In the genomic region with DNA sequence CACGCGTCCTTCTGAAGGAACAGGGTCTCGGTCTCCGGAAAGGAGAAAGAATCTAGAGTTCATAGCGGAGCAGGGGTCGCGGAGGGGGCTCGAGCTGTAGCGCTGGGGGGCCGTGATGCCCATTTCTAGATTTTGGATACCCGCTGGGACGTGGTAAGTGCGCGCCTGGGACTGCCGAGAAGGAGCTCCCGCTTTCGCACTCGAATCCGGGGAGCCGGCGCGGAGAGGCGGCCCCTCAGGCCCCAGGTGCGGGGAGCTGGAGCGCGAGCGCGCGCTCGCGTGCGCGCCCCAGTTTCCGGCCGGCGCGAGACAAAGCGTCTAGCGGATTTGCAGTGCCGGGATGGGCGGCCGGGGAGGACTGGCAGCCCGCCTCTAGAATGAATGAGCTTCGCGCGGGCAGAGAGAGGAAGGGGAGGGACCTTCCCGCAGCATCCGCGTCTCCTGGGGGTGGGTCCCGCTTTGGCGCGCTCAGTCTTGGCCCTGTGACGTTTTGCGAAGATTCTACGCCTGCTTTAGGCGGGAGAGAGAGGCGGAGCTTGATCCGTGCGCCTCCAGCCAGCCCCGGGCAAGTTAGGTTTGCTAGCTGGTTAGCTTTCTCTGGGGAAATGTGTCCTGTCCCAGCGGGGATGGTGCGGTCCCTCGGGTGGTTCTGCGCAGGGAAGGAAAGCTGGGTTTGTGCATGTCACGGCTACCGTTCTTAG, we compare ENCODE assay signal across 8 cellular contexts. TPM values are rescaled to one million over a fixed set of nuclear protein-coding genes. Genes with fewer than 3 reads are reported as not detected.
A peak's percentile ranks its signal among the peaks of the same experiment; 100 is the strongest.
DNase-seq lines count a peak whose midpoint lies in the region; TF ChIP-seq lines count a peak whose summit lies in the region.

No MANE protein-coding gene starts in this region.

- no peak overlapping the region for H2BK12ac ChIP-seq in H9 (ENCODE audit: insufficient read length, low read depth, low read length)

- peak; percentile 97 for DNase-seq in H9
- peak; percentile 96 for DNase-seq in M059J (ENCODE audit: low read depth)
- DNase-seq in SHP77 (lab: John Stamatoyannopoulos, UW) = peak; percentile 92 to 95
- peak; percentile 88 for DNase-seq in activated gamma-delta T cell (lab: John Stamatoyannopoulos, UW)
- peak; percentile 96 for DNase-seq in fibroblast of villous mesenchyme (ENCODE audit: low read depth)
- DNase-seq in neural progenitor cell (ENCODE audit: low spot score) = peak; percentile 98

- H2BK15ac ChIP-seq in H9 (ENCODE audit: low read depth, low read length) = no peak overlapping the region

- H2BK120ac ChIP-seq in H9 (ENCODE audit: low read depth, low read length, poor library complexity, severe bottlenecking) = no peak overlapping the region

- no peak overlapping the region for H4K8ac ChIP-seq in H9 (replicated peaks; ENCODE audit: insufficient read length, low read depth, low read length)

- H3K4me2 ChIP-seq in H9 (ENCODE audit: insufficient read depth, insufficient read length, low read length) (peak overlapping the region; percentile 88), neural progenitor cell (peak overlapping the region; percentile 88)

- WGBS in H9 (ENCODE audit: extremely low coverage, insufficient read length, low lambda C conversion rate) = no CpG with 5 or more reads among the region's 66 CpGs

- no peaks in the 10 kb centered on the region for H3K9me3 ChIP-seq in ES-I3 (ENCODE audit: control insufficient read depth, insufficient read depth, low read length)
- H3K9me3 ChIP-seq in H9 (ENCODE audit: control insufficient read depth, low read depth, low read length) = no peaks in the 10 kb centered on the region
- H3K9me3 ChIP-seq in neural progenitor cell (ENCODE audit: low read depth) = no peaks in the 10 kb centered on the region
- H3K9me3 ChIP-seq in stomach smooth muscle (ENCODE audit: control insufficient read depth in 2 of 2, low read length in 2 of 2) = no peaks in the 10 kb centered on the region

- H3K56ac ChIP-seq in H9 (ENCODE audit: insufficient read length, low read depth, low read length) = no peak overlapping the region

- H3K27me3 Mint-ChIP-seq in H9 (ENCODE audit: low read depth) = no peaks in the 10 kb centered on the region; the same call in 1 of the 2 replicates
- H3K27me3 Mint-ChIP-seq in neural progenitor cell (ENCODE audit: insufficient read depth, low read depth) = peaks cover 12% of the 10 kb centered on the region

- peaks cover 10% of the 10 kb centered on the region for H3K23me2 ChIP-seq in H9 (ENCODE audit: insufficient read length, low read depth, low read length, poor library complexity, severe bottlenecking)

- no peak overlapping the region for H2BK20ac ChIP-seq in H9 (ENCODE audit: low read depth, low read length, poor library complexity, severe bottlenecking)

- H4K20me1 ChIP-seq in H9 (ENCODE audit: control insufficient read depth, insufficient read depth, insufficient read length) = peaks cover 5% of the 10 kb centered on the region
- peaks cover 39% of the 10 kb centered on the region for H4K20me1 ChIP-seq in neural progenitor cell (ENCODE audit: low read depth)

- H2AFZ ChIP-seq in H9 (ENCODE audit: low read length) (no peak overlapping the region), neural progenitor cell (replicated peaks) (no peak overlapping the region)

- H2BK5ac ChIP-seq in H9 (ENCODE audit: insufficient read length, low read length) = no peak overlapping the region

- H3K79me1 ChIP-seq in H9 (ENCODE audit: insufficient read depth, low read depth, low read length, poor library complexity, severe bottlenecking) = no peaks in the 10 kb centered on the region

- H3K9me3 Mint-ChIP-seq in H9 (no peaks in the 10 kb centered on the region; a peak in 1 of 5 replicates), neural progenitor cell (peaks cover 14% of the 10 kb centered on the region)

- no peak overlapping the region; the same call in 1 of the 2 replicates for H3K4ac ChIP-seq in H9 (ENCODE audit: low read depth, low read length)

- H2AK5ac ChIP-seq in H9 (ENCODE audit: insufficient read length, low read length) = no peak overlapping the region

- TF ChIP-seq CTCF in H9 (conservative IDR thresholded peaks at IDR 0.05) (no peak), fibroblast of villous mesenchyme (IDR thresholded peaks at IDR 0.05; ENCODE audit: insufficient read depth, low read depth, low read length) (no peak), neural progenitor cell (IDR thresholded peaks at IDR 0.05) (no peak)

- H3K14ac ChIP-seq in H9 (ENCODE audit: insufficient read depth, low read length) = peak overlapping the region; percentile 98

- H4K91ac ChIP-seq in H9 (ENCODE audit: insufficient read length, low read depth, low read length) = peak overlapping the region; percentile 8

- H3K27ac ChIP-seq in H9 (ENCODE audit: insufficient read length, low read depth, low read length) (peak overlapping the region; percentile 15), neural progenitor cell (peak overlapping the region; percentile 90), stomach smooth muscle (ENCODE audit: low read length) (peak overlapping the region; percentile 31)

- no peak overlapping the region for H3K23ac ChIP-seq in H9 (ENCODE audit: insufficient read length, low read depth, low read length)

- peaks cover 36% of the 10 kb centered on the region for H3F3A ChIP-seq in neural progenitor cell (ENCODE audit: low read depth)

- H3K18ac ChIP-seq in H9 (ENCODE audit: insufficient read length, low read depth, low read length) = peak overlapping the region; percentile 86

- H3K4me3 Mint-ChIP-seq in H9 (peak overlapping the region; percentile 91 to 96), neural progenitor cell (peak overlapping the region; percentile 98)

- H3K36me3 ChIP-seq in ES-I3 (ENCODE audit: insufficient read depth, low read length) (no peaks in the 10 kb centered on the region), neural progenitor cell (no peaks in the 10 kb centered on the region), stomach smooth muscle (ENCODE audit: control insufficient read depth in 2 of 2, insufficient read depth in 2 of 2, low read length in 2 of 2) (no peaks in the 10 kb centered on the region)

- H3K9ac ChIP-seq in ES-I3 (ENCODE audit: low read depth, low read length) (peak overlapping the region; percentile 96), H9 (ENCODE audit: extremely low read depth, insufficient read length, low read length) (peak overlapping the region; percentile 81), neural progenitor cell (peak overlapping the region; percentile 75), stomach smooth muscle (ENCODE audit: low read length in 2 of 2) (peak overlapping the region; percentile 62 to 66)

- H3K4me1 Mint-ChIP-seq in H9 = peaks cover 20 to 26% of the 10 kb centered on the region in 2 experiments
- H3K4me1 Mint-ChIP-seq in neural progenitor cell = peaks cover 23% of the 10 kb centered on the region

- H4K5ac ChIP-seq in H9 (ENCODE audit: insufficient read length, low read depth, low read length) = peak overlapping the region; percentile 11

- H3K36me3 Mint-ChIP-seq in H9 (ENCODE audit: insufficient read depth in 1 of 3, low read depth in 3 of 3) (peaks cover 3 to 17% (median 17%) of the 10 kb centered on the region in 3 experiments; a peak in 6 of 7 replicates), neural progenitor cell (peaks cover 32% of the 10 kb centered on the region)

- no peak overlapping the region for H3T11ph ChIP-seq in H9 (ENCODE audit: low read length)

- peaks cover 42% of the 10 kb centered on the region for H3K79me2 ChIP-seq in H9 (ENCODE audit: insufficient read depth, low read length)
- H3K79me2 ChIP-seq in neural progenitor cell (ENCODE audit: low read depth) = peaks cover 69% of the 10 kb centered on the region

- H3K27ac Mint-ChIP-seq in H9 (peak overlapping the region; percentile 94 to 98 (median 98)), neural progenitor cell (peak overlapping the region; percentile 94)

- H3K4me3 ChIP-seq in fibroblast of villous mesenchyme (ENCODE audit: low read depth, low read length) (peak overlapping the region; percentile 94), neural progenitor cell (peak overlapping the region; percentile 66), stomach smooth muscle (ENCODE audit: low read length in 2 of 2) (peak overlapping the region; percentile 87)

- H3K27me3 ChIP-seq in H9 (ENCODE audit: insufficient read depth, low read length) (no peaks in the 10 kb centered on the region), neural progenitor cell (no peaks in the 10 kb centered on the region), stomach smooth muscle (ENCODE audit: control insufficient read depth in 1 of 2, insufficient read depth in 2 of 2, low read length in 2 of 2) (no peaks in the 10 kb centered on the region)

- H3K4me1 ChIP-seq in ES-I3 (ENCODE audit: insufficient read depth, low read length) (no peaks in the 10 kb centered on the region), H9 (ENCODE audit: insufficient read depth, low read length) (no peaks in the 10 kb centered on the region), neural progenitor cell (peaks cover 11% of the 10 kb centered on the region), stomach smooth muscle (ENCODE audit: control insufficient read depth, insufficient read depth, low read length) (peaks cover 13% of the 10 kb centered on the region)

RNA-seq across cellular contexts. Expression of a gene that starts 1.2 kb away (rescaled TPM):
- total RNA-seq in H9 (2021) (211 and 225 TPM in 2 replicates), fibroblast of villous mesenchyme (31.6 and 47.9 TPM in 2 replicates), neural progenitor cell (ENCODE audit: low replicate concordance) (197 and 245 TPM in 2 replicates)
- total RNA-seq in M059J (2014; rRNA removed; shearing (Covaris generic)) = 106 and 134 TPM in 2 replicates

Comparison
In these comparisons a context has a peak if more than half of its experiments do, and no peak if none do; other contexts are left out.
1. Peak in every context shown above with its lines: DNase-seq, H3K4me3 ChIP-seq and H3K27ac ChIP-seq.
2. H3K27ac ChIP-seq: peak in every context shown above with its lines; median percentile 90 in neural progenitor cell; 31 in stomach smooth muscle; 15 in H9.